Comparison of ENCODE assay signal across 24 cellular contexts in genomic region chr11:70790671-70791300, GRCh38.
A peak's percentile ranks its signal among the peaks of the same experiment; 100 is the strongest.
DNase-seq lines count a peak whose midpoint lies in the region; ATAC-seq and TF ChIP-seq lines count a peak whose summit lies in the region.
"Had no signal": no experiment of that assay in that cellular context is flagged by ENCODE, and none has a peak within 500 bp of the region (broad histone marks: within the 10 kb centered on the region; RNA-seq: fewer than 3 reads in every experiment).

No MANE protein-coding gene starts in this region.

- H4K20me1 ChIP-seq in H9 (ENCODE audit: control insufficient read depth, insufficient read depth, insufficient read length): peaks cover 3% of the 10 kb centered on the region

- no peaks in the 10 kb centered on the region for H3K36me3 ChIP-seq in WERI-Rb-1
- H3K36me3 ChIP-seq in colonic mucosa: no peaks in the 10 kb centered on the region
- H3K36me3 ChIP-seq: left ventricle myocardium inferior, vagina had no signal

- no peak overlapping the region for H3K56ac ChIP-seq in H9 (ENCODE audit: insufficient read length, low read depth, low read length)

- H3K4me1 ChIP-seq in H9 (ENCODE audit: insufficient read depth, low read length) (no peaks in the 10 kb centered on the region), colonic mucosa (no peaks in the 10 kb centered on the region)
- H3K4me1 ChIP-seq: left ventricle myocardium inferior, parathyroid adenoma, vagina had no signal

- no peak overlapping the region for H3T11ph ChIP-seq in H9 (ENCODE audit: low read length)

- no peak overlapping the region for H2BK12ac ChIP-seq in H9 (ENCODE audit: insufficient read length, low read depth, low read length)

- H3K4me3 Mint-ChIP-seq in H9 (no peak overlapping the region), immature natural killer cell (no peak overlapping the region)
- H3K4me3 Mint-ChIP-seq: activated CD4-positive, alpha-beta memory T cell treated with anti-CD3 and anti-CD28 coated beads for 36 hours; activated naive CD8-positive, alpha-beta T cell treated with anti-CD3 and anti-CD28 coated beads, Interleukin-2, amount 50 U/mL, for 24 hours; brain; natural killer cell treated with Interleukin-12 subunit alpha and Interleukin-12 subunit beta and Interleukin-15 and Interleukin-18, amount 100 ng/mL, for 72 hours; T-helper 2 cell treated with Interferon-gamma antibody and Interleukin-4, amounts not matched to agents 5 μg/mL and 100 μg/mL, for 36 hours had no signal

- no peak overlapping the region for H2BK20ac ChIP-seq in H9 (ENCODE audit: low read depth, low read length, poor library complexity, severe bottlenecking)

- H2BK15ac ChIP-seq in H9 (ENCODE audit: low read depth, low read length): no peak overlapping the region

- H3K9ac ChIP-seq in H9 (ENCODE audit: extremely low read depth, insufficient read length, low read length) (no peak overlapping the region), colonic mucosa (ENCODE audit: low read depth in 2 of 2, low read length in 2 of 2) (no peak overlapping the region)
- H3K9ac ChIP-seq: parathyroid adenoma had no signal

- no peak overlapping the region for H3K23ac ChIP-seq in H9 (ENCODE audit: insufficient read length, low read depth, low read length)

- H3K27ac ChIP-seq in 22Rv1: no peak overlapping the region
- H3K27ac ChIP-seq in H9 (ENCODE audit: insufficient read length, low read depth, low read length): no peak overlapping the region
- H3K27ac ChIP-seq in WERI-Rb-1: no peak overlapping the region
- H3K27ac ChIP-seq in colonic mucosa: no peak overlapping the region
- H3K27ac ChIP-seq: left ventricle myocardium inferior, parathyroid adenoma, RWPE1, vagina had no signal

- H2AK5ac ChIP-seq in H9 (ENCODE audit: insufficient read length, low read length): no peak overlapping the region

- H3K9me3 Mint-ChIP-seq in H9 (peaks cover 24 to 34% of the 10 kb centered on the region in 2 experiments), immature natural killer cell (peaks cover 0 to 19% (median 7%) of the 10 kb centered on the region in 6 donors)

- no peak overlapping the region for H2AFZ ChIP-seq in H9 (ENCODE audit: low read length)
- H2AFZ ChIP-seq: parathyroid adenoma had no signal

- H3K27ac Mint-ChIP-seq in H9 (no peak overlapping the region), immature natural killer cell (no peak overlapping the region)
- H3K27ac Mint-ChIP-seq: activated CD4-positive, alpha-beta memory T cell treated with anti-CD3 and anti-CD28 coated beads for 36 hours; activated naive CD8-positive, alpha-beta T cell treated with anti-CD3 and anti-CD28 coated beads, Interleukin-2, amount 50 U/mL, for 24 hours; brain; natural killer cell treated with Interleukin-12 subunit alpha and Interleukin-12 subunit beta and Interleukin-15 and Interleukin-18, amount 100 ng/mL, for 72 hours; T-helper 2 cell treated with Interferon-gamma antibody and Interleukin-4, amounts not matched to agents 5 μg/mL and 100 μg/mL, for 36 hours had no signal

- H4K91ac ChIP-seq in H9 (ENCODE audit: insufficient read length, low read depth, low read length): no peak overlapping the region

- no peaks in the 10 kb centered on the region for H3K27me3 ChIP-seq in H9 (ENCODE audit: insufficient read depth, low read length)
- no peaks in the 10 kb centered on the region for H3K27me3 ChIP-seq in WERI-Rb-1 (ENCODE audit: insufficient read depth, low read depth, severe bottlenecking)
- no peaks in the 10 kb centered on the region for H3K27me3 ChIP-seq in colonic mucosa
- H3K27me3 ChIP-seq: vagina had no signal

- H3K23me2 ChIP-seq in H9 (ENCODE audit: insufficient read length, low read depth, low read length, poor library complexity, severe bottlenecking): no peaks in the 10 kb centered on the region

- no peak for ATAC-seq in GM21447 (IDR thresholded peaks at IDR 0.05; ENCODE audit: unreplicated experiment)
- ATAC-seq in HG02588 (IDR thresholded peaks at IDR 0.05; ENCODE audit: unreplicated experiment): no peak
- ATAC-seq: activated naive CD8-positive, alpha-beta T cell treated with anti-CD3 and anti-CD28 coated beads, Interleukin-2, amount 50 U/mL, for 24 hours; natural killer cell treated with Interleukin-12 subunit alpha and Interleukin-12 subunit beta and Interleukin-15 and Interleukin-18, amount 100 ng/mL, for 72 hours had no signal

- H3K9me3 ChIP-seq in H9 (ENCODE audit: control insufficient read depth, low read depth, low read length) (peaks cover 17% of the 10 kb centered on the region), WERI-Rb-1 (ENCODE audit: severe bottlenecking) (peaks cover 12% of the 10 kb centered on the region), colonic mucosa (no peaks in the 10 kb centered on the region)

- no peak overlapping the region for H2BK120ac ChIP-seq in H9 (ENCODE audit: low read depth, low read length, poor library complexity, severe bottlenecking)

- no peak overlapping the region for H3K14ac ChIP-seq in H9 (ENCODE audit: insufficient read depth, low read length)

- H3K36me3 Mint-ChIP-seq in H9 (ENCODE audit: insufficient read depth in 1 of 3, low read depth in 3 of 3) (peaks cover 32 to 48% (median 45%) of the 10 kb centered on the region in 3 experiments), immature natural killer cell (peaks cover 0 to 4% (median 0%) of the 10 kb centered on the region in 3 donors)

- H3K4me1 Mint-ChIP-seq in H9 (no peaks in the 10 kb centered on the region), immature natural killer cell (no peaks in the 10 kb centered on the region)
- H3K4me1 Mint-ChIP-seq: activated naive CD8-positive, alpha-beta T cell treated with anti-CD3 and anti-CD28 coated beads, Interleukin-2, amount 50 U/mL, for 24 hours; brain had no signal

- H3K4me3 ChIP-seq in WERI-Rb-1 (ENCODE audit: low read depth, low read length): no peak overlapping the region
- H3K4me3 ChIP-seq in colonic mucosa: no peak overlapping the region
- H3K4me3 ChIP-seq: left ventricle myocardium inferior, vagina had no signal

- WGBS in H9 (ENCODE audit: extremely low coverage, insufficient read length, low lambda C conversion rate): no CpG with 5 or more reads among the region's 12 CpGs

- H4K8ac ChIP-seq in H9 (replicated peaks; ENCODE audit: insufficient read length, low read depth, low read length): no peak overlapping the region

- H3K79me2 ChIP-seq in H9 (ENCODE audit: insufficient read depth, low read length): peaks cover 3% of the 10 kb centered on the region
- H3K79me2 ChIP-seq: parathyroid adenoma had no signal

- H3K27me3 Mint-ChIP-seq in H9 (ENCODE audit: low read depth) (no peaks in the 10 kb centered on the region), immature natural killer cell (ENCODE audit: low read depth in 3 of 3) (peaks cover 2 to 5% (median 4%) of the 10 kb centered on the region in 3 donors)
- H3K27me3 Mint-ChIP-seq: activated CD4-positive, alpha-beta memory T cell treated with anti-CD3 and anti-CD28 coated beads for 36 hours; activated naive CD8-positive, alpha-beta T cell treated with anti-CD3 and anti-CD28 coated beads, Interleukin-2, amount 50 U/mL, for 24 hours had no signal

- no peak overlapping the region for H3K4me2 ChIP-seq in H9 (ENCODE audit: insufficient read depth, insufficient read length, low read length)

- H2BK5ac ChIP-seq in H9 (ENCODE audit: insufficient read length, low read length): no peak overlapping the region

- H3K4ac ChIP-seq in H9 (ENCODE audit: low read depth, low read length): no peak overlapping the region

- peak; percentile 6; the same call in 1 of the 2 replicates for TF ChIP-seq CTCF in 22Rv1 (IDR thresholded peaks at IDR 0.05)
- TF ChIP-seq CTCF in H9 (conservative IDR thresholded peaks at IDR 0.05): peak; percentile 64
- TF ChIP-seq CTCF in WERI-Rb-1 (IDR thresholded peaks at IDR 0.05; ENCODE audit: low read depth, low read length): peak; percentile 76
- no peak for TF ChIP-seq CTCF in colonic mucosa (IDR thresholded peaks at IDR 0.05)

- H3K79me1 ChIP-seq in H9 (ENCODE audit: insufficient read depth, low read depth, low read length, poor library complexity, severe bottlenecking): no peaks in the 10 kb centered on the region

- H4K5ac ChIP-seq in H9 (ENCODE audit: insufficient read length, low read depth, low read length): no peak overlapping the region

- intact Hi-C loops in colonic mucosa (cut with DNase I): no loop called here

- no peak overlapping the region for H3K18ac ChIP-seq in H9 (ENCODE audit: insufficient read length, low read depth, low read length)

- DNase-seq in H9 (peak; percentile 50), WERI-Rb-1 (peak; percentile 41), iPS DF 19.7 (ENCODE audit: low read depth, low spot score) (peak; percentile 12), immature natural killer cell (no peak), colonic mucosa (no peak)
- DNase-seq: ACHN; activated CD4-positive, alpha-beta memory T cell treated with anti-CD3 and anti-CD28 coated beads for 36 hours; activated effector memory CD4-positive, alpha-beta T cell treated with Interleukin-2 at 50 U/mL for 16 hours; activated naive CD8-positive, alpha-beta T cell treated with anti-CD3 and anti-CD28 coated beads, Interleukin-2, amount 50 U/mL, for 24 hours; C1 segment of cervical spinal cord; left ventricle myocardium inferior; midbrain; NCI-H1105; NCI-H2081; NCI-H510A had no signal

Comparison
In these comparisons a context has a peak if more than half of its experiments do, and no peak if none do; other contexts are left out.
1. DNase-seq: peak in H9 (single experiment), WERI-Rb-1 (single experiment) and iPS DF 19.7 (single experiment); none in immature natural killer cell (0 of 3) and colonic mucosa (single experiment).